8 cellular contexts compared by ENCODE assay signal in genomic region chr1:144551107-144551542, GRCh38. TPM values are rescaled to one million over a fixed set of nuclear protein-coding genes. Genes with fewer than 3 reads are reported as not detected.
DNase-seq lines count a peak whose midpoint lies in the region; ATAC-seq and TF ChIP-seq lines count a peak whose summit lies in the region.
"Had no signal": no experiment of that assay in that cellular context is flagged by ENCODE, and none has a peak within 500 bp of the region (broad histone marks: within the 10 kb centered on the region; RNA-seq: fewer than 3 reads in every experiment).

No MANE protein-coding gene starts in this region.

- H4K91ac ChIP-seq in IMR-90 (ENCODE audit: insufficient read depth, low read depth, low read length), result no peak overlapping the region

- H3K36me3 ChIP-seq in IMR-90 (ENCODE audit: control insufficient read depth, insufficient read depth, low read length), result no peaks in the 10 kb centered on the region

- H3K9ac ChIP-seq in IMR-90 (ENCODE audit: low read depth, low read length), result peak overlapping the region; percentile 13

- no peak overlapping the region for H2BK20ac ChIP-seq in IMR-90 (ENCODE audit: low read depth, low read length)

- H3K14ac ChIP-seq in IMR-90 (replicated peaks; ENCODE audit: low read depth, low read length), result no peak overlapping the region; the same call in 1 of the 2 replicates

- H2BK5ac ChIP-seq in IMR-90 (ENCODE audit: low read depth, low read length, poor library complexity, severe bottlenecking), result peak overlapping the region; percentile 98

- H2BK15ac ChIP-seq in IMR-90 (ENCODE audit: low read depth, low read length), result no peak overlapping the region

- POLR2A ChIA-PET in IMR-90 (lab: Charles Lee; ENCODE audit: unreplicated experiment), result no interaction called here

- peak overlapping the region; percentile 3; the same call in 1 of the 2 replicates for H3K4ac ChIP-seq in IMR-90 (ENCODE audit: low read depth, low read length)

- CTCF ChIA-PET in IMR-90 (lab: Yijun Ruan, JAX), result no interaction called here

- H3K4me2 ChIP-seq in IMR-90 (ENCODE audit: low read depth, low read length), result peak overlapping the region; percentile 68

- TF ChIP-seq POLR2A in IMR-90 (IDR thresholded peaks at IDR 0.05; ENCODE audit: low read depth, low read length), result no peak

- in situ Hi-C loops in IMR-90 (cut with MboI; ENCODE audit: low sequenced_read_pairs), result no loop called here

- no peak overlapping the region for H2AK9ac ChIP-seq in IMR-90 (replicated peaks; ENCODE audit: low read depth, low read length, poor library complexity)

- H3K27me3 ChIP-seq in IMR-90 (ENCODE audit: control insufficient read depth, insufficient read depth, low read length), result no peaks in the 10 kb centered on the region

- H3K27me3 Mint-ChIP-seq in glutamatergic neuron (ENCODE audit: unreplicated experiment), result peaks cover 10% of the 10 kb centered on the region
- H3K27me3 Mint-ChIP-seq in stimulated activated naive CD8-positive, alpha-beta T cell treated with anti-CD3 and anti-CD28 coated beads, Interleukin-15, amount 100 ng/mL, for 72 hours, result no peaks in the 10 kb centered on the region

- H4K5ac ChIP-seq in IMR-90 (ENCODE audit: low read depth, low read length), result no peak overlapping the region

- H4K20me1 ChIP-seq in IMR-90 (ENCODE audit: insufficient read depth, low read length), result no peaks in the 10 kb centered on the region

- no peak for DNase-seq in IMR-90
- peak; percentile 69 to 74 for DNase-seq in activated T-cell treated with anti-CD3 and anti-CD28 coated beads, Interleukin-2, amount 50 U/mL, for 48 hours
- DNase-seq in glutamatergic neuron, result no peak
- no peak for DNase-seq in stimulated activated naive CD8-positive, alpha-beta T cell treated with anti-CD3 and anti-CD28 coated beads, Interleukin-15, amount 100 ng/mL, for 72 hours

- no peak for TF ChIP-seq CTCF in IMR-90 (conservative IDR thresholded peaks at IDR 0.05; ENCODE audit: low read depth, low read length)
- no peak for TF ChIP-seq CTCF in glutamatergic neuron (IDR thresholded peaks at IDR 0.05; ENCODE audit: partially characterized antibody, unreplicated experiment)

- peak overlapping the region; percentile 0; the same call in 1 of the 2 replicates for H3K27ac ChIP-seq in IMR-90 (ENCODE audit: insufficient read depth, low read length)

- H3K56ac ChIP-seq in IMR-90 (ENCODE audit: extremely low read depth, insufficient read depth, low read length), result no peak overlapping the region

- dilution Hi-C loops in IMR-90 (cut with HindIII; ENCODE audit: low sequenced_read_pairs, unreplicated experiment), result no loop called here

- WGBS in IMR-90 (ENCODE audit: extremely low coverage in 2 of 2, insufficient read length in 1 of 2), 2 experiments, result 0% methylated on average over 1 of the region's 23 CpGs; no CpG with 5 or more reads in 1 of the 2 experiments

- ATAC-seq in IMR-90 (ENCODE audit: low read depth) (no peak), GM21447 (IDR thresholded peaks at IDR 0.05; ENCODE audit: unreplicated experiment) (no peak), HG03175 (IDR thresholded peaks at IDR 0.05; ENCODE audit: unreplicated experiment) (no peak), HG02798 (IDR thresholded peaks at IDR 0.05; ENCODE audit: poor library complexity, unreplicated experiment) (no peak)
- ATAC-seq in stimulated activated naive CD8-positive, alpha-beta T cell treated with anti-CD3 and anti-CD28 coated beads, Interleukin-15, amount 100 ng/mL, for 72 hours, result no peak

- peak overlapping the region; percentile 100 for H3K27ac Mint-ChIP-seq in glutamatergic neuron (ENCODE audit: unreplicated experiment)
- peak overlapping the region; percentile 98 to 100 for H3K27ac Mint-ChIP-seq in stimulated activated naive CD8-positive, alpha-beta T cell treated with anti-CD3 and anti-CD28 coated beads, Interleukin-15, amount 100 ng/mL, for 72 hours

- H3K23ac ChIP-seq in IMR-90 (ENCODE audit: low read depth, low read length), result peak overlapping the region; percentile 65; the same call in 1 of the 2 replicates

- H3K9me3 ChIP-seq in IMR-90 (ENCODE audit: control insufficient read depth, insufficient read depth, low read length), result no peaks in the 10 kb centered on the region

- H3K18ac ChIP-seq in IMR-90 (ENCODE audit: low read depth, low read length), result no peak overlapping the region

- H2BK120ac ChIP-seq in IMR-90 (ENCODE audit: low read depth, low read length), result no peak overlapping the region

- BruUV-seq in IMR-90 (replicated peaks; lab: Mats Ljungman, UMichigan), result no TSS peak

- peak overlapping the region; percentile 93 for H2AFZ ChIP-seq in IMR-90 (replicated peaks; ENCODE audit: low read length, poor library complexity)

- peaks cover 16% of the 10 kb centered on the region for H3K4me1 Mint-ChIP-seq in glutamatergic neuron (ENCODE audit: low read depth, unreplicated experiment)
- H3K4me1 Mint-ChIP-seq in stimulated activated naive CD8-positive, alpha-beta T cell treated with anti-CD3 and anti-CD28 coated beads, Interleukin-15, amount 100 ng/mL, for 72 hours, result peaks cover 45% of the 10 kb centered on the region

- no peaks in the 10 kb centered on the region for H3K36me3 Mint-ChIP-seq in glutamatergic neuron (ENCODE audit: unreplicated experiment)

- no peak overlapping the region for H2AK5ac ChIP-seq in IMR-90 (ENCODE audit: low read depth, low read length)

- H3K4me1 ChIP-seq in IMR-90 (ENCODE audit: control insufficient read depth, insufficient read depth, low read length), result peaks cover 2% of the 10 kb centered on the region

- peak overlapping the region in 1 of 2 experiments; percentile 93; a peak in 1 of 4 replicates for H4K8ac ChIP-seq in IMR-90 (ENCODE audit: low read depth in 2 of 2, low read length in 2 of 2)

- TF ChIP-seq RAD21 in IMR-90 (IDR thresholded peaks at IDR 0.05; ENCODE audit: low read length), result no peak

- peaks cover 15% of the 10 kb centered on the region for H3K9me3 Mint-ChIP-seq in glutamatergic neuron (ENCODE audit: unreplicated experiment)
- H3K9me3 Mint-ChIP-seq in stimulated activated naive CD8-positive, alpha-beta T cell treated with anti-CD3 and anti-CD28 coated beads, Interleukin-15, amount 100 ng/mL, for 72 hours, result no peaks in the 10 kb centered on the region

- intact Hi-C loops in IMR-90 (cut with micrococcal nuclease), result no loop called here

- no peaks in the 10 kb centered on the region for H3K79me1 ChIP-seq in IMR-90 (ENCODE audit: low read depth in 1 of 2, low read length in 2 of 2)

- H3K4me3 ChIP-seq in IMR-90 (ENCODE audit: insufficient read depth, low read depth, low read length), result peak overlapping the region; percentile 52

- peak overlapping the region; percentile 87 for H3K4me3 Mint-ChIP-seq in glutamatergic neuron (ENCODE audit: unreplicated experiment)
- peak overlapping the region; percentile 81 to 85 for H3K4me3 Mint-ChIP-seq in stimulated activated naive CD8-positive, alpha-beta T cell treated with anti-CD3 and anti-CD28 coated beads, Interleukin-15, amount 100 ng/mL, for 72 hours

- no peaks in the 10 kb centered on the region for H3K9me1 ChIP-seq in IMR-90 (ENCODE audit: insufficient read depth, low read length)

TF ChIP-seq in IMR-90, 13 proteins besides CTCF, POLR2A, EP300 and RAD21:
- no peak for TF ChIP-seq ELK1 (IDR thresholded peaks at IDR 0.05; ENCODE audit: borderline replicate concordance, low read depth, low read length)
- no peak for TF ChIP-seq NFE2L2 (IDR thresholded peaks at IDR 0.05; ENCODE audit: low read depth, low read length)
- no peak for TF ChIP-seq FOS (IDR thresholded peaks at IDR 0.05; ENCODE audit: low read depth, low read length)
- no peak for TF ChIP-seq RCOR1 (IDR thresholded peaks at IDR 0.05; ENCODE audit: insufficient replicate concordance, low read length)
- no peak for TF ChIP-seq CEBPB (IDR thresholded peaks at IDR 0.05; ENCODE audit: low read depth, low read length)
- TF ChIP-seq MAZ (IDR thresholded peaks at IDR 0.05; ENCODE audit: borderline replicate concordance, low read depth, low read length), result no peak
- no peak for TF ChIP-seq BHLHE40 (IDR thresholded peaks at IDR 0.05; ENCODE audit: low read depth, low read length)
- no peak for TF ChIP-seq SMC3 (IDR thresholded peaks at IDR 0.05; ENCODE audit: low read depth, low read length)
- no peak for TF ChIP-seq MAFK (IDR thresholded peaks at IDR 0.05; ENCODE audit: low read depth, low read length)
- TF ChIP-seq MXI1 (IDR thresholded peaks at IDR 0.05; ENCODE audit: borderline replicate concordance, low read depth, low read length), result no peak
- no peak for TF ChIP-seq USF2 (IDR thresholded peaks at IDR 0.05; ENCODE audit: low read depth, low read length)
- TF ChIP-seq CHD1 (IDR thresholded peaks at IDR 0.05; ENCODE audit: low read depth, low read length), result no peak
TF ChIP-seq in IMR-90: peak in this region for 0.

RNA-seq across cellular contexts. Expression of gene PPIAL4F, which starts 41.6 kb away (rescaled TPM):
- total RNA-seq in IMR-90 (2012; rRNA removed) (not detected in 2 replicates), glutamatergic neuron (ENCODE audit: unreplicated experiment) (not detected)
- not detected in 2 replicates for polyA plus RNA-seq in IMR-90 (2012; rRNA removed)
- polyA plus RNA-seq in IMR-90 (2012; cell fraction: cytosol; rRNA removed), result not detected in 2 replicates
- not detected in 2 replicates for polyA plus RNA-seq in IMR-90 (2012; cell fraction: nucleus; rRNA removed; ENCODE audit: low replicate concordance)
- total RNA-seq: SK-MEL-5 had no signal

Comparison
In these comparisons a context has a peak if more than half of its experiments do, and no peak if none do; other contexts are left out.
1. DNase-seq: peak in activated T-cell treated with anti-CD3 and anti-CD28 coated beads, Interleukin-2, amount 50 U/mL, for 48 hours (2 of 2); none in IMR-90 (single experiment), glutamatergic neuron (single experiment) and stimulated activated naive CD8-positive, alpha-beta T cell treated with anti-CD3 and anti-CD28 coated beads, Interleukin-15, amount 100 ng/mL, for 72 hours (0 of 2).